1 cellular context compared by ENCODE assay signal in the genomic region with DNA sequence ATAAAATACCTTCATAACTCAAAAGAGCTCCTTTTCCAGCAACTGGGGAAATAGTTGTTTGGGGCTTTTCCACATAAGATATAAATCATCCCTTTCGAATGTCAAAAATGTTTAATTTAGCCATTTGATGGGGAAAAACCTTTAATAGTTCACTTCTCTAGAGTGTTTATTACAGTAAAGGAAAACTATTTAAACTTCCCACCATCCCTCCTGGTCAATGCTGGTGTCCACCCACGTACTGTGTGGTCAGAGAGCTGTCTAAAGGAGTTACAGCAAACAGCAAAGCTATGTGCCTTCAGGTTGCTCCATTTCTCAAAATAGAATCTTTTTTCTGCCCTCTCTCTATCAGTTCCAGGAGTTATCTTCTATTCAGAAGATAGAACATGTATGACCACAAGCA.
TF ChIP-seq lines count a peak whose summit lies in the region.

No MANE protein-coding gene starts in this region.

TF ChIP-seq in K562, 482 proteins besides CTCF, POLR2A, EP300 and RAD21 (continued from another document):
- TF ChIP-seq, protein P1, sequence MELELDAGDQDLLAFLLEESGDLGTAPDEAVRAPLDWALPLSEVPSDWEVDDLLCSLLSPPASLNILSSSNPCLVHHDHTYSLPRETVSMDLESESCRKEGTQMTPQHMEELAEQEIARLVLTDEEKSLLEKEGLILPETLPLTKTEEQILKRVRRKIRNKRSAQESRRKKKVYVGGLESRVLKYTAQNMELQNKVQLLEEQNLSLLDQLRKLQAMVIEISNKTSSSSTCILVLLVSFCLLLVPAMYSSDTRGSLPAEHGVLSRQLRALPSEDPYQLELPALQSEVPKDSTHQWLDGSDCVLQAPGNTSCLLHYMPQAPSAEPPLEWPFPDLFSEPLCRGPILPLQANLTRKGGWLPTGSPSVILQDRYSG (tag; conservative IDR thresholded peaks at IDR 0.05; ENCODE audit: low read depth): no peak
- TF ChIP-seq, protein P2, sequence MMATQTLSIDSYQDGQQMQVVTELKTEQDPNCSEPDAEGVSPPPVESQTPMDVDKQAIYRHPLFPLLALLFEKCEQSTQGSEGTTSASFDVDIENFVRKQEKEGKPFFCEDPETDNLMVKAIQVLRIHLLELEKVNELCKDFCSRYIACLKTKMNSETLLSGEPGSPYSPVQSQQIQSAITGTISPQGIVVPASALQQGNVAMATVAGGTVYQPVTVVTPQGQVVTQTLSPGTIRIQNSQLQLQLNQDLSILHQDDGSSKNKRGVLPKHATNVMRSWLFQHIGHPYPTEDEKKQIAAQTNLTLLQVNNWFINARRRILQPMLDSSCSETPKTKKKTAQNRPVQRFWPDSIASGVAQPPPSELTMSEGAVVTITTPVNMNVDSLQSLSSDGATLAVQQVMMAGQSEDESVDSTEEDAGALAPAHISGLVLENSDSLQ (IDR thresholded peaks at IDR 0.05): no peak
- TF ChIP-seq, protein P3, sequence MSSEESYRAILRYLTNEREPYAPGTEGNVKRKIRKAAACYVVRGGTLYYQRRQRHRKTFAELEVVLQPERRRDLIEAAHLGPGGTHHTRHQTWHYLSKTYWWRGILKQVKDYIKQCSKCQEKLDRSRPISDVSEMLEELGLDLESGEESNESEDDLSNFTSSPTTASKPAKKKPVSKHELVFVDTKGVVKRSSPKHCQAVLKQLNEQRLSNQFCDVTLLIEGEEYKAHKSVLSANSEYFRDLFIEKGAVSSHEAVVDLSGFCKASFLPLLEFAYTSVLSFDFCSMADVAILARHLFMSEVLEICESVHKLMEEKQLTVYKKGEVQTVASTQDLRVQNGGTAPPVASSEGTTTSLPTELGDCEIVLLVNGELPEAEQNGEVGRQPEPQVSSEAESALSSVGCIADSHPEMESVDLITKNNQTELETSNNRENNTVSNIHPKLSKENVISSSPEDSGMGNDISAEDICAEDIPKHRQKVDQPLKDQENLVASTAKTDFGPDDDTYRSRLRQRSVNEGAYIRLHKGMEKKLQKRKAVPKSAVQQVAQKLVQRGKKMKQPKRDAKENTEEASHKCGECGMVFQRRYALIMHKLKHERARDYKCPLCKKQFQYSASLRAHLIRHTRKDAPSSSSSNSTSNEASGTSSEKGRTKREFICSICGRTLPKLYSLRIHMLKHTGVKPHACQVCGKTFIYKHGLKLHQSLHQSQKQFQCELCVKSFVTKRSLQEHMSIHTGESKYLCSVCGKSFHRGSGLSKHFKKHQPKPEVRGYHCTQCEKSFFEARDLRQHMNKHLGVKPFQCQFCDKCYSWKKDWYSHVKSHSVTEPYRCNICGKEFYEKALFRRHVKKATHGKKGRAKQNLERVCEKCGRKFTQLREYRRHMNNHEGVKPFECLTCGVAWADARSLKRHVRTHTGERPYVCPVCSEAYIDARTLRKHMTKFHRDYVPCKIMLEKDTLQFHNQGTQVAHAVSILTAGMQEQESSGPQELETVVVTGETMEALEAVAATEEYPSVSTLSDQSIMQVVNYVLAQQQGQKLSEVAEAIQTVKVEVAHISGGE (CRISPR knock-in tag; IDR thresholded peaks at IDR 0.05): no peak
- no peak for TF ChIP-seq ZNF717 (CRISPR knock-in tag; IDR thresholded peaks at IDR 0.05)
- TF ChIP-seq, protein P4, sequence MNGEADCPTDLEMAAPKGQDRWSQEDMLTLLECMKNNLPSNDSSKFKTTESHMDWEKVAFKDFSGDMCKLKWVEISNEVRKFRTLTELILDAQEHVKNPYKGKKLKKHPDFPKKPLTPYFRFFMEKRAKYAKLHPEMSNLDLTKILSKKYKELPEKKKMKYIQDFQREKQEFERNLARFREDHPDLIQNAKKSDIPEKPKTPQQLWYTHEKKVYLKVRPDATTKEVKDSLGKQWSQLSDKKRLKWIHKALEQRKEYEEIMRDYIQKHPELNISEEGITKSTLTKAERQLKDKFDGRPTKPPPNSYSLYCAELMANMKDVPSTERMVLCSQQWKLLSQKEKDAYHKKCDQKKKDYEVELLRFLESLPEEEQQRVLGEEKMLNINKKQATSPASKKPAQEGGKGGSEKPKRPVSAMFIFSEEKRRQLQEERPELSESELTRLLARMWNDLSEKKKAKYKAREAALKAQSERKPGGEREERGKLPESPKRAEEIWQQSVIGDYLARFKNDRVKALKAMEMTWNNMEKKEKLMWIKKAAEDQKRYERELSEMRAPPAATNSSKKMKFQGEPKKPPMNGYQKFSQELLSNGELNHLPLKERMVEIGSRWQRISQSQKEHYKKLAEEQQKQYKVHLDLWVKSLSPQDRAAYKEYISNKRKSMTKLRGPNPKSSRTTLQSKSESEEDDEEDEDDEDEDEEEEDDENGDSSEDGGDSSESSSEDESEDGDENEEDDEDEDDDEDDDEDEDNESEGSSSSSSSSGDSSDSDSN (IDR thresholded peaks at IDR 0.05; ENCODE audit: borderline replicate concordance in 1 of 2, low read depth in 2 of 2, low read length in 2 of 2): no peak
TF ChIP-seq in K562: peak in this region for 3.
